ENCODE assay signal across 8 cellular contexts in genomic region chr10:43594944-43595589, GRCh38. TPM values are rescaled to one million over a fixed set of nuclear protein-coding genes. Genes with fewer than 3 reads are reported as not detected.
A peak's percentile ranks its signal among the peaks of the same experiment; 100 is the strongest.
DNase-seq lines count a peak whose midpoint lies in the region; ATAC-seq and TF ChIP-seq lines count a peak whose summit lies in the region.

No MANE protein-coding gene starts in this region.

- no peak overlapping the region for H3K27ac ChIP-seq in breast epithelium

- no peaks in the 10 kb centered on the region for H3K27me3 Mint-ChIP-seq in MCF 10A (ENCODE audit: insufficient read depth, unreplicated experiment)
- peaks cover 7% of the 10 kb centered on the region for H3K27me3 Mint-ChIP-seq in T-helper 2 cell treated with Interferon-gamma antibody and Interleukin-4, amounts not matched to agents 5 μg/mL and 100 μg/mL, for 36 hours (ENCODE audit: low read depth)

- no peaks in the 10 kb centered on the region for H3K36me3 ChIP-seq in breast epithelium

- BruUV-seq in MCF 10A (replicated peaks; lab: Mats Ljungman, UMichigan) = no TSS peak

- no peaks in the 10 kb centered on the region for H3K4me1 Mint-ChIP-seq in MCF 10A (ENCODE audit: insufficient read depth, unreplicated experiment)
- peaks cover 24% of the 10 kb centered on the region for H3K4me1 Mint-ChIP-seq in T-helper 2 cell treated with Interferon-gamma antibody and Interleukin-4, amounts not matched to agents 5 μg/mL and 100 μg/mL, for 36 hours (ENCODE audit: low read depth)

- DNase-seq in breast epithelium (ENCODE audit: low spot score in 2 of 2) (no peak), MCF 10A (ENCODE audit: unreplicated experiment) (no peak), fibroblast of villous mesenchyme (ENCODE audit: low read depth) (peak; percentile 62), ureter (ENCODE audit: low spot score) (no peak), DMS53 (lab: John Stamatoyannopoulos, UW) (no peak)
- peak; percentile 57 for DNase-seq in T-helper 2 cell treated with Interferon-gamma antibody and Interleukin-4, amounts not matched to agents 5 μg/mL and 100 μg/mL, for 36 hours (ENCODE audit: low spot score)
- DNase-seq in stimulated activated CD4-positive, alpha-beta T cell treated with anti-CD3 and anti-CD28 coated beads, Interleukin-4, amount 100 ng/mL, for 24 hours = peak; percentile 39

- no peak for TF ChIP-seq CTCF in breast epithelium (IDR thresholded peaks at IDR 0.05)
- no peak for TF ChIP-seq CTCF in MCF 10A (IDR thresholded peaks at IDR 0.05; ENCODE audit: unreplicated experiment)
- no peak for TF ChIP-seq CTCF in fibroblast of villous mesenchyme (IDR thresholded peaks at IDR 0.05; ENCODE audit: insufficient read depth, low read depth, low read length)

- TF ChIP-seq POLR2A in breast epithelium (IDR thresholded peaks at IDR 0.05) = no peak

- no peak overlapping the region for H3K27ac Mint-ChIP-seq in MCF 10A (ENCODE audit: low read depth, unreplicated experiment)
- H3K27ac Mint-ChIP-seq in T-helper 2 cell treated with Interferon-gamma antibody and Interleukin-4, amounts not matched to agents 5 μg/mL and 100 μg/mL, for 36 hours = peak overlapping the region; percentile 60

- H3K4me3 ChIP-seq in breast epithelium (peak overlapping the region in 2 of 3 donors; percentile 25 to 50), fibroblast of villous mesenchyme (ENCODE audit: low read depth, low read length) (peak overlapping the region; percentile 45)

- POLR2A ChIA-PET in MCF 10A (lab: Yijun Ruan, JAX) = interaction anchor here (0.6 kb wide), 1 partner anchor 13 kb away, joined by 4 read pairs; no protein-coding TSS in a partner anchor

- no peaks in the 10 kb centered on the region for H3K27me3 ChIP-seq in breast epithelium

- peak; percentile 91 for ATAC-seq in HG03064 (IDR thresholded peaks at IDR 0.05; ENCODE audit: low read depth, unreplicated experiment)

- H3K4me3 Mint-ChIP-seq in MCF 10A (ENCODE audit: unreplicated experiment) = no peak overlapping the region
- peak overlapping the region; percentile 79 for H3K4me3 Mint-ChIP-seq in T-helper 2 cell treated with Interferon-gamma antibody and Interleukin-4, amounts not matched to agents 5 μg/mL and 100 μg/mL, for 36 hours

- CTCF ChIA-PET in MCF 10A (lab: Yijun Ruan, JAX) = no interaction called here

- no peaks in the 10 kb centered on the region for H3K36me3 Mint-ChIP-seq in MCF 10A (ENCODE audit: insufficient read depth, unreplicated experiment)
- peaks cover 2% of the 10 kb centered on the region for H3K36me3 Mint-ChIP-seq in T-helper 2 cell treated with Interferon-gamma antibody and Interleukin-4, amounts not matched to agents 5 μg/mL and 100 μg/mL, for 36 hours (ENCODE audit: low read depth)

- peaks cover 0 to 7% of the 10 kb centered on the region in 2 donors for H3K9me3 ChIP-seq in breast epithelium

- no peaks in the 10 kb centered on the region for H3K4me1 ChIP-seq in breast epithelium

- intact Hi-C loops in breast epithelium (cut with DNase I; ENCODE audit: low total_unique reads) (no loop called here), MCF 10A (cut with micrococcal nuclease) (no loop called here)

- peaks cover 4% of the 10 kb centered on the region for H3K9me3 Mint-ChIP-seq in MCF 10A (ENCODE audit: unreplicated experiment)
- H3K9me3 Mint-ChIP-seq in T-helper 2 cell treated with Interferon-gamma antibody and Interleukin-4, amounts not matched to agents 5 μg/mL and 100 μg/mL, for 36 hours = peaks cover 22% of the 10 kb centered on the region

RNA-seq across cellular contexts. Expression of gene ZNF485, which starts 11.2 kb away (rescaled TPM):
- 1 to 10 TPM; 3.9 to 4.5 (median 4.0) TPM for total RNA-seq in breast epithelium
- total RNA-seq in MCF 10A (2022) = 4.9 and 6.5 TPM in 2 replicates
- total RNA-seq in fibroblast of villous mesenchyme = 1.6 and 3.5 TPM in 2 replicates
- 17.6 TPM for total RNA-seq in ureter

RNA-seq across cellular contexts. Expression of gene ZNF239, which starts 20.7 kb away (rescaled TPM):
- total RNA-seq in breast epithelium (1 to 10 TPM; 2.7 to 9.1 (median 8.5) TPM), MCF 10A (2022) (9.9 and 16.4 TPM in 2 replicates), fibroblast of villous mesenchyme (4.2 and 6.5 TPM in 2 replicates), ureter (14.6 TPM)

RNA-seq across cellular contexts. Expression of gene ZNF32, which starts 53.6 kb away (rescaled TPM):
- total RNA-seq in breast epithelium = 10 to 100 TPM; 53.1 to 74.3 (median 54.4) TPM
- total RNA-seq in MCF 10A (2022) = 13.0 and 16.3 TPM in 2 replicates
- 29.0 and 30.7 TPM in 2 replicates for total RNA-seq in fibroblast of villous mesenchyme
- total RNA-seq in ureter = 33.1 TPM

Comparison
In these comparisons a context has a peak if more than half of its experiments do, and no peak if none do; other contexts are left out.
1. DNase-seq: peak in T-helper 2 cell treated with Interferon-gamma antibody and Interleukin-4, amounts not matched to agents 5 μg/mL and 100 μg/mL, for 36 hours (single experiment), fibroblast of villous mesenchyme (single experiment) and stimulated activated CD4-positive, alpha-beta T cell treated with anti-CD3 and anti-CD28 coated beads, Interleukin-4, amount 100 ng/mL, for 24 hours (single experiment); none in breast epithelium (0 of 2), MCF 10A (single experiment), ureter (single experiment) and DMS53 (single experiment).